8 cellular contexts compared by ENCODE assay signal in the genomic region with DNA sequence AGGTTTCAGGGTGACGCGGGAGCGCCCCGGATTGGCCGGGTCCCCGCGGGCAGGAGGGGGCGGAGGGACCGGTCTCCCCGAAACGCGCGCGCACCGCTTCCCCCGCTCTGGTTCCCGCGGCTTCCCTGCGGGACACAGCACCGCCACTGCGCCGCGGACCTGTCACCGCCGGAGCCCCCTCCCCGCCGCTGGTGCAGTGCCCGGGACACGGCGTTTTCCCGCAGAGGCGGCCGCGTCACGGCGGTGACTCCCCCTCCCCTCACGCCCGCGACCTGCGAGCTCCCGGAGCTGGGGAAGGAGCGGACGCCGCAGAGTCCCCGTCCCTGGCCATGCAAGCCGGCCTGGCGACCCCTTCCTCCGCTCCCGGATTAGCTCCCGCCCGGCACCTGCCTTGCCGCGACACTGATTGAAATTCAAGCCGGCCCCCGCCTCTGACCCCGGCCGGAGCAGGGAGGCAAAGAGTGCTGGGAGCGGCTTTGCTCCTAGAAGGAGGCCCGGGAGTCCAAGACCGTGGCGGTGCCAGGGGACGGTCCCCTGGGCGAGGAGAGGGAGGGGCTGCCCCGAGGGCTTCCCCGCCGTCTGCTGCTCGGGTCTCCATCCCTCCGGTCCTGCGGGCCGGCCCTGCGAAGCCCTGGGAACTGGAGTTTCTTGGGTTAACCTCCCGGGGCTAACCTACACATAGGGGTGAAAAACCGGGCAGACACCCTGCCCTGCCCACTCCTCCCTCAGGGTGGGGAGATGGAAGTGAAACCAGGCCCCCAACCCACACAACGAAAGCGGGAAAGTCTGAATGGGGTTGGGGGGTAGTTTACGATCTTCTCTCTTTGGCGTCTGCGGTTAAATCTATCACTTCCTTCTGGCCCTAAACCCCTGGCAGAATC. TPM values are rescaled to one million over a fixed set of nuclear protein-coding genes. Genes with fewer than 3 reads are reported as not detected.
DNase-seq lines count a peak whose midpoint lies in the region; ATAC-seq and TF ChIP-seq lines count a peak whose summit lies in the region.

No MANE protein-coding gene starts in this region.

- H2AFZ ChIP-seq in Loucy (ENCODE audit: low read length) = no peak overlapping the region

- H3F3A ChIP-seq in Loucy (ENCODE audit: low read depth) = no peaks in the 10 kb centered on the region

- DNase-seq in CD14-positive monocyte (ENCODE audit: low spot score) (no peak), immature natural killer cell (peak; percentile 12 to 24 (median 12)), RPMI8226 (no peak)
- peak; percentile 57 for DNase-seq in activated naive CD8-positive, alpha-beta T cell treated with anti-CD3 and anti-CD28 coated beads, Interleukin-2, amount 10 ng/mL, durations not matched to agents 7 days and 5 days

- no peak overlapping the region for H3K9ac ChIP-seq in Loucy (ENCODE audit: low read depth, low read length, poor library complexity, severe bottlenecking)

- no peaks in the 10 kb centered on the region for H3K4me1 ChIP-seq in Loucy (ENCODE audit: insufficient read depth, low read length, poor library complexity, severe bottlenecking)

- peak overlapping the region; percentile 20 for H3K4me3 ChIP-seq in Loucy (ENCODE audit: low read length, poor library complexity, severe bottlenecking)

- H3K27me3 Mint-ChIP-seq in CD14-positive monocyte (ENCODE audit: low read depth in 3 of 3) (peaks cover 84 to 92% (median 88%) of the 10 kb centered on the region in 3 donors), immature natural killer cell (ENCODE audit: low read depth in 3 of 3) (peaks cover 14 to 32% (median 16%) of the 10 kb centered on the region in 3 donors)
- H3K27me3 Mint-ChIP-seq in activated naive CD8-positive, alpha-beta T cell treated with anti-CD3 and anti-CD28 coated beads, Interleukin-2, amount 10 ng/mL, durations not matched to agents 7 days and 5 days = peaks cover 78% of the 10 kb centered on the region
- H3K27me3 Mint-ChIP-seq in stimulated activated memory B cell treated with anti-CD40 and anti-IgM and Interleukin-4, amounts not matched to agents 10 μg/mL and 1 μg/mL and 100 μg/mL, for 72 hours = peaks cover 84% of the 10 kb centered on the region

- H3K27me3 ChIP-seq in Loucy (ENCODE audit: insufficient read depth, low read length, poor library complexity, severe bottlenecking) = peaks cover 20% of the 10 kb centered on the region

- no peaks in the 10 kb centered on the region for H4K20me1 ChIP-seq in Loucy (ENCODE audit: insufficient read depth, low read length, poor library complexity, severe bottlenecking)

- H3K4me3 Mint-ChIP-seq in CD14-positive monocyte (peak overlapping the region; percentile 81 to 88), immature natural killer cell (peak overlapping the region; percentile 72 to 86 (median 82))
- peak overlapping the region; percentile 74 for H3K4me3 Mint-ChIP-seq in activated naive CD8-positive, alpha-beta T cell treated with anti-CD3 and anti-CD28 coated beads, Interleukin-2, amount 10 ng/mL, durations not matched to agents 7 days and 5 days
- peak overlapping the region; percentile 70 for H3K4me3 Mint-ChIP-seq in stimulated activated memory B cell treated with anti-CD40 and anti-IgM and Interleukin-4, amounts not matched to agents 10 μg/mL and 1 μg/mL and 100 μg/mL, for 72 hours

- H3K27ac Mint-ChIP-seq in CD14-positive monocyte = peak overlapping the region in 2 of 7 donors; percentile 65 to 78
- H3K27ac Mint-ChIP-seq in activated naive CD8-positive, alpha-beta T cell treated with anti-CD3 and anti-CD28 coated beads, Interleukin-2, amount 10 ng/mL, durations not matched to agents 7 days and 5 days = no peak overlapping the region
- no peak overlapping the region for H3K27ac Mint-ChIP-seq in immature natural killer cell
- H3K27ac Mint-ChIP-seq in stimulated activated memory B cell treated with anti-CD40 and anti-IgM and Interleukin-4, amounts not matched to agents 10 μg/mL and 1 μg/mL and 100 μg/mL, for 72 hours = peak overlapping the region; percentile 12

- H3K36me3 ChIP-seq in Loucy (ENCODE audit: insufficient read depth, low read length) = no peaks in the 10 kb centered on the region

- intact Hi-C loops in CD14-positive monocyte (cut with micrococcal nuclease) = loop anchor here in 1 of 2 donors (1.0 to 10.0 kb wide), 2 partner anchors 10 to 178 kb away; a partner anchor contains a TSS

- H3K4me1 Mint-ChIP-seq in CD14-positive monocyte (peaks cover 20% of the 10 kb centered on the region), immature natural killer cell (peaks cover 16 to 17% of the 10 kb centered on the region in 2 donors)
- H3K4me1 Mint-ChIP-seq in activated naive CD8-positive, alpha-beta T cell treated with anti-CD3 and anti-CD28 coated beads, Interleukin-2, amount 10 ng/mL, durations not matched to agents 7 days and 5 days = peaks cover 9% of the 10 kb centered on the region
- peaks cover 21% of the 10 kb centered on the region for H3K4me1 Mint-ChIP-seq in stimulated activated memory B cell treated with anti-CD40 and anti-IgM and Interleukin-4, amounts not matched to agents 10 μg/mL and 1 μg/mL and 100 μg/mL, for 72 hours

- H3K9me3 Mint-ChIP-seq in CD14-positive monocyte (peaks cover 0 to 21% (median 6%) of the 10 kb centered on the region in 7 donors), immature natural killer cell (no peaks in the 10 kb centered on the region)
- no peaks in the 10 kb centered on the region for H3K9me3 Mint-ChIP-seq in activated naive CD8-positive, alpha-beta T cell treated with anti-CD3 and anti-CD28 coated beads, Interleukin-2, amount 10 ng/mL, durations not matched to agents 7 days and 5 days
- H3K9me3 Mint-ChIP-seq in stimulated activated memory B cell treated with anti-CD40 and anti-IgM and Interleukin-4, amounts not matched to agents 10 μg/mL and 1 μg/mL and 100 μg/mL, for 72 hours = no peaks in the 10 kb centered on the region

- H3K36me3 Mint-ChIP-seq in CD14-positive monocyte = peaks cover 2 to 18% of the 10 kb centered on the region in 2 donors
- no peaks in the 10 kb centered on the region for H3K36me3 Mint-ChIP-seq in activated naive CD8-positive, alpha-beta T cell treated with anti-CD3 and anti-CD28 coated beads, Interleukin-2, amount 10 ng/mL, durations not matched to agents 7 days and 5 days
- H3K36me3 Mint-ChIP-seq in immature natural killer cell = no peaks in the 10 kb centered on the region
- no peaks in the 10 kb centered on the region for H3K36me3 Mint-ChIP-seq in stimulated activated memory B cell treated with anti-CD40 and anti-IgM and Interleukin-4, amounts not matched to agents 10 μg/mL and 1 μg/mL and 100 μg/mL, for 72 hours

- H3K4me2 ChIP-seq in Loucy (ENCODE audit: low read depth, low read length, poor library complexity, severe bottlenecking) = peak overlapping the region; percentile 61

- peak; percentile 23 for ATAC-seq in activated naive CD8-positive, alpha-beta T cell treated with anti-CD3 and anti-CD28 coated beads, Interleukin-2, amount 10 ng/mL, durations not matched to agents 7 days and 5 days (ENCODE audit: low read depth)
- peak; percentile 64 for ATAC-seq in stimulated activated memory B cell treated with anti-CD40 and anti-IgM and Interleukin-4, amounts not matched to agents 10 μg/mL and 1 μg/mL and 100 μg/mL, for 72 hours
- ATAC-seq in HG03342 (IDR thresholded peaks at IDR 0.05; ENCODE audit: unreplicated experiment) (no peak), GM21528 (IDR thresholded peaks at IDR 0.05; ENCODE audit: low FRiP score, unreplicated experiment) (no peak)

- TF ChIP-seq CTCF in CD14-positive monocyte (IDR thresholded peaks at IDR 0.05) = no peak
- TF ChIP-seq CTCF in Loucy (conservative IDR thresholded peaks at IDR 0.05; ENCODE audit: low read length) = no peak

- POLR2A ChIA-PET in activated naive CD8-positive, alpha-beta T cell treated with anti-CD3 and anti-CD28 coated beads, Interleukin-2, amount 10 ng/mL, durations not matched to agents 7 days and 5 days (lab: Charles Lee) = no interaction called here

- H3K9me2 ChIP-seq in Loucy (replicated peaks; ENCODE audit: low read depth, low read length) = no peaks in the 10 kb centered on the region

- H3K9me3 ChIP-seq in Loucy (ENCODE audit: insufficient read depth, low read depth, low read length) = no peaks in the 10 kb centered on the region

- H3K79me2 ChIP-seq in Loucy (ENCODE audit: insufficient read depth, low read length) = no peaks in the 10 kb centered on the region

RNA-seq across cellular contexts. Expression of a gene that starts 1.0 kb away (rescaled TPM):
- not detected for polyA plus RNA-seq in CD14-positive monocyte
- under 1 TPM; 0.72 to 0.88 TPM for total RNA-seq in activated naive CD8-positive, alpha-beta T cell treated with anti-CD3 and anti-CD28 coated beads, Interleukin-2, amount 10 ng/mL, durations not matched to agents 7 days and 5 days
- polyA plus RNA-seq in immature natural killer cell = not detected

Comparison
In these comparisons a context has a peak if more than half of its experiments do, and no peak if none do; other contexts are left out.
1. DNase-seq: peak in activated naive CD8-positive, alpha-beta T cell treated with anti-CD3 and anti-CD28 coated beads, Interleukin-2, amount 10 ng/mL, durations not matched to agents 7 days and 5 days (single experiment) and immature natural killer cell (3 of 3); none in CD14-positive monocyte (single experiment) and RPMI8226 (single experiment).
2. ATAC-seq: peak in activated naive CD8-positive, alpha-beta T cell treated with anti-CD3 and anti-CD28 coated beads, Interleukin-2, amount 10 ng/mL, durations not matched to agents 7 days and 5 days (single experiment) and stimulated activated memory B cell treated with anti-CD40 and anti-IgM and Interleukin-4, amounts not matched to agents 10 μg/mL and 1 μg/mL and 100 μg/mL, for 72 hours (single experiment); none in HG03342 (single experiment) and GM21528 (single experiment).
3. Peak in every context shown above with its lines, with median percentiles within 50 percentile points of each other: H3K4me3 Mint-ChIP-seq.